2 cellular contexts compared by ENCODE assay signal in the genomic region with DNA sequence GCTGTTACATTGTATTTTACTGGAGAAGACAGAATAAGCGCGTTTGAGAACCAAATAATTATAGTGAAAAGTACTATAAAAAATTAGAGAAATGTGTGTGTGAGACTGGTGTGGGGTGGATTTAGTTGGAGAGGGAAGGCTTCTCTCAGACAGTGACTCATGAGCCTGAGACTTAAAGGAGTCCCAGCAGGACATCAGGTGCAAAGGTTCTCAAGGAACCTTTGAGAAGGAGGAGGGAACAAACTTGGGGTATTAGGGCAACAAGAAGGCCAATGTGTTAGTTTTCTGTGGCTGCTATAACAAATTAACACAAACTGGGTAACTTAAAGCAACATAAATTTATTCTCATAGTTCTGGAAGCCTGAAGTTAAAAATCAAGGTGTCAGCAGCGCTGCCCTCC.
TF ChIP-seq lines count a peak whose summit lies in the region.

No MANE protein-coding gene starts in this region.

TF ChIP-seq in HCT116, 20 proteins besides CTCF, POLR2A, EP300 and RAD21:
- TF ChIP-seq JUND (IDR thresholded peaks at IDR 0.05) (0 out of 2 replicates have a peak, but pooled peaks have one; percentile 14), TCF7L2 (IDR thresholded peaks at IDR 0.05; ENCODE audit: borderline replicate concordance, extremely low read depth, insufficient read depth, insufficient read length) (no peak)

TF ChIP-seq in H1, 55 proteins besides CTCF, POLR2A, EP300 and RAD21:
- no peak for TF ChIP-seq SUZ12 (IDR thresholded peaks at IDR 0.05; ENCODE audit: low read length)
- no peak for TF ChIP-seq BCL11A (IDR thresholded peaks at IDR 0.05; ENCODE audit: low read depth in 2 of 2, low read length in 2 of 2)
- no peak for TF ChIP-seq TAF1 (IDR thresholded peaks at IDR 0.05; ENCODE audit: low read depth, low read length)
- TF ChIP-seq NANOG (IDR thresholded peaks at IDR 0.05; ENCODE audit: insufficient read depth, low read depth, low read length, poor library complexity, severe bottlenecking): no peak
- TF ChIP-seq TBP (IDR thresholded peaks at IDR 0.05; ENCODE audit: low read depth, low read length): no peak
- TF ChIP-seq, protein P1, sequence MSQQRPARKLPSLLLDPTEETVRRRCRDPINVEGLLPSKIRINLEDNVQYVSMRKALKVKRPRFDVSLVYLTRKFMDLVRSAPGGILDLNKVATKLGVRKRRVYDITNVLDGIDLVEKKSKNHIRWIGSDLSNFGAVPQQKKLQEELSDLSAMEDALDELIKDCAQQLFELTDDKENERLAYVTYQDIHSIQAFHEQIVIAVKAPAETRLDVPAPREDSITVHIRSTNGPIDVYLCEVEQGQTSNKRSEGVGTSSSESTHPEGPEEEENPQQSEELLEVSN (IDR thresholded peaks at IDR 0.05): no peak
- TF ChIP-seq, protein P2, sequence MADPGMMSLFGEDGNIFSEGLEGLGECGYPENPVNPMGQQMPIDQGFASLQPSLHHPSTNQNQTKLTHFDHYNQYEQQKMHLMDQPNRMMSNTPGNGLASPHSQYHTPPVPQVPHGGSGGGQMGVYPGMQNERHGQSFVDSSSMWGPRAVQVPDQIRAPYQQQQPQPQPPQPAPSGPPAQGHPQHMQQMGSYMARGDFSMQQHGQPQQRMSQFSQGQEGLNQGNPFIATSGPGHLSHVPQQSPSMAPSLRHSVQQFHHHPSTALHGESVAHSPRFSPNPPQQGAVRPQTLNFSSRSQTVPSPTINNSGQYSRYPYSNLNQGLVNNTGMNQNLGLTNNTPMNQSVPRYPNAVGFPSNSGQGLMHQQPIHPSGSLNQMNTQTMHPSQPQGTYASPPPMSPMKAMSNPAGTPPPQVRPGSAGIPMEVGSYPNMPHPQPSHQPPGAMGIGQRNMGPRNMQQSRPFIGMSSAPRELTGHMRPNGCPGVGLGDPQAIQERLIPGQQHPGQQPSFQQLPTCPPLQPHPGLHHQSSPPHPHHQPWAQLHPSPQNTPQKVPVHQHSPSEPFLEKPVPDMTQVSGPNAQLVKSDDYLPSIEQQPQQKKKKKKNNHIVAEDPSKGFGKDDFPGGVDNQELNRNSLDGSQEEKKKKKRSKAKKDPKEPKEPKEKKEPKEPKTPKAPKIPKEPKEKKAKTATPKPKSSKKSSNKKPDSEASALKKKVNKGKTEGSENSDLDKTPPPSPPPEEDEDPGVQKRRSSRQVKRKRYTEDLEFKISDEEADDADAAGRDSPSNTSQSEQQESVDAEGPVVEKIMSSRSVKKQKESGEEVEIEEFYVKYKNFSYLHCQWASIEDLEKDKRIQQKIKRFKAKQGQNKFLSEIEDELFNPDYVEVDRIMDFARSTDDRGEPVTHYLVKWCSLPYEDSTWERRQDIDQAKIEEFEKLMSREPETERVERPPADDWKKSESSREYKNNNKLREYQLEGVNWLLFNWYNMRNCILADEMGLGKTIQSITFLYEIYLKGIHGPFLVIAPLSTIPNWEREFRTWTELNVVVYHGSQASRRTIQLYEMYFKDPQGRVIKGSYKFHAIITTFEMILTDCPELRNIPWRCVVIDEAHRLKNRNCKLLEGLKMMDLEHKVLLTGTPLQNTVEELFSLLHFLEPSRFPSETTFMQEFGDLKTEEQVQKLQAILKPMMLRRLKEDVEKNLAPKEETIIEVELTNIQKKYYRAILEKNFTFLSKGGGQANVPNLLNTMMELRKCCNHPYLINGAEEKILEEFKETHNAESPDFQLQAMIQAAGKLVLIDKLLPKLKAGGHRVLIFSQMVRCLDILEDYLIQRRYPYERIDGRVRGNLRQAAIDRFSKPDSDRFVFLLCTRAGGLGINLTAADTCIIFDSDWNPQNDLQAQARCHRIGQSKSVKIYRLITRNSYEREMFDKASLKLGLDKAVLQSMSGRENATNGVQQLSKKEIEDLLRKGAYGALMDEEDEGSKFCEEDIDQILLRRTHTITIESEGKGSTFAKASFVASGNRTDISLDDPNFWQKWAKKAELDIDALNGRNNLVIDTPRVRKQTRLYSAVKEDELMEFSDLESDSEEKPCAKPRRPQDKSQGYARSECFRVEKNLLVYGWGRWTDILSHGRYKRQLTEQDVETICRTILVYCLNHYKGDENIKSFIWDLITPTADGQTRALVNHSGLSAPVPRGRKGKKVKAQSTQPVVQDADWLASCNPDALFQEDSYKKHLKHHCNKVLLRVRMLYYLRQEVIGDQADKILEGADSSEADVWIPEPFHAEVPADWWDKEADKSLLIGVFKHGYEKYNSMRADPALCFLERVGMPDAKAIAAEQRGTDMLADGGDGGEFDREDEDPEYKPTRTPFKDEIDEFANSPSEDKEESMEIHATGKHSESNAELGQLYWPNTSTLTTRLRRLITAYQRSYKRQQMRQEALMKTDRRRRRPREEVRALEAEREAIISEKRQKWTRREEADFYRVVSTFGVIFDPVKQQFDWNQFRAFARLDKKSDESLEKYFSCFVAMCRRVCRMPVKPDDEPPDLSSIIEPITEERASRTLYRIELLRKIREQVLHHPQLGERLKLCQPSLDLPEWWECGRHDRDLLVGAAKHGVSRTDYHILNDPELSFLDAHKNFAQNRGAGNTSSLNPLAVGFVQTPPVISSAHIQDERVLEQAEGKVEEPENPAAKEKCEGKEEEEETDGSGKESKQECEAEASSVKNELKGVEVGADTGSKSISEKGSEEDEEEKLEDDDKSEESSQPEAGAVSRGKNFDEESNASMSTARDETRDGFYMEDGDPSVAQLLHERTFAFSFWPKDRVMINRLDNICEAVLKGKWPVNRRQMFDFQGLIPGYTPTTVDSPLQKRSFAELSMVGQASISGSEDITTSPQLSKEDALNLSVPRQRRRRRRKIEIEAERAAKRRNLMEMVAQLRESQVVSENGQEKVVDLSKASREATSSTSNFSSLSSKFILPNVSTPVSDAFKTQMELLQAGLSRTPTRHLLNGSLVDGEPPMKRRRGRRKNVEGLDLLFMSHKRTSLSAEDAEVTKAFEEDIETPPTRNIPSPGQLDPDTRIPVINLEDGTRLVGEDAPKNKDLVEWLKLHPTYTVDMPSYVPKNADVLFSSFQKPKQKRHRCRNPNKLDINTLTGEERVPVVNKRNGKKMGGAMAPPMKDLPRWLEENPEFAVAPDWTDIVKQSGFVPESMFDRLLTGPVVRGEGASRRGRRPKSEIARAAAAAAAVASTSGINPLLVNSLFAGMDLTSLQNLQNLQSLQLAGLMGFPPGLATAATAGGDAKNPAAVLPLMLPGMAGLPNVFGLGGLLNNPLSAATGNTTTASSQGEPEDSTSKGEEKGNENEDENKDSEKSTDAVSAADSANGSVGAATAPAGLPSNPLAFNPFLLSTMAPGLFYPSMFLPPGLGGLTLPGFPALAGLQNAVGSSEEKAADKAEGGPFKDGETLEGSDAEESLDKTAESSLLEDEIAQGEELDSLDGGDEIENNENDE (IDR thresholded peaks at IDR 0.05; ENCODE audit: insufficient replicate concordance, low read length): no peak
- TF ChIP-seq, protein P3, sequence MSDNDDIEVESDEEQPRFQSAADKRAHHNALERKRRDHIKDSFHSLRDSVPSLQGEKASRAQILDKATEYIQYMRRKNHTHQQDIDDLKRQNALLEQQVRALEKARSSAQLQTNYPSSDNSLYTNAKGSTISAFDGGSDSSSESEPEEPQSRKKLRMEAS (IDR thresholded peaks at IDR 0.05): no peak
- TF ChIP-seq, protein P4, sequence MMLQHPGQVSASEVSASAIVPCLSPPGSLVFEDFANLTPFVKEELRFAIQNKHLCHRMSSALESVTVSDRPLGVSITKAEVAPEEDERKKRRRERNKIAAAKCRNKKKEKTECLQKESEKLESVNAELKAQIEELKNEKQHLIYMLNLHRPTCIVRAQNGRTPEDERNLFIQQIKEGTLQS (IDR thresholded peaks at IDR 0.05; ENCODE audit: insufficient read depth, low read depth, low read length): no peak
- TF ChIP-seq POLR2AphosphoS5 (IDR thresholded peaks at IDR 0.05; ENCODE audit: low read depth, low read length): no peak
- TF ChIP-seq SIN3A (conservative IDR thresholded peaks at IDR 0.05 in 1 of 2, IDR thresholded peaks at IDR 0.05 in 1 of 2; ENCODE audit: low read depth in 1 of 2, low read length in 2 of 2): no peak
- no peak for TF ChIP-seq EZH2 (IDR thresholded peaks at IDR 0.05; ENCODE audit: low read depth, low read length, severe bottlenecking)
